Comparison of ENCODE assay signal across 8 cellular contexts in the genomic region with DNA sequence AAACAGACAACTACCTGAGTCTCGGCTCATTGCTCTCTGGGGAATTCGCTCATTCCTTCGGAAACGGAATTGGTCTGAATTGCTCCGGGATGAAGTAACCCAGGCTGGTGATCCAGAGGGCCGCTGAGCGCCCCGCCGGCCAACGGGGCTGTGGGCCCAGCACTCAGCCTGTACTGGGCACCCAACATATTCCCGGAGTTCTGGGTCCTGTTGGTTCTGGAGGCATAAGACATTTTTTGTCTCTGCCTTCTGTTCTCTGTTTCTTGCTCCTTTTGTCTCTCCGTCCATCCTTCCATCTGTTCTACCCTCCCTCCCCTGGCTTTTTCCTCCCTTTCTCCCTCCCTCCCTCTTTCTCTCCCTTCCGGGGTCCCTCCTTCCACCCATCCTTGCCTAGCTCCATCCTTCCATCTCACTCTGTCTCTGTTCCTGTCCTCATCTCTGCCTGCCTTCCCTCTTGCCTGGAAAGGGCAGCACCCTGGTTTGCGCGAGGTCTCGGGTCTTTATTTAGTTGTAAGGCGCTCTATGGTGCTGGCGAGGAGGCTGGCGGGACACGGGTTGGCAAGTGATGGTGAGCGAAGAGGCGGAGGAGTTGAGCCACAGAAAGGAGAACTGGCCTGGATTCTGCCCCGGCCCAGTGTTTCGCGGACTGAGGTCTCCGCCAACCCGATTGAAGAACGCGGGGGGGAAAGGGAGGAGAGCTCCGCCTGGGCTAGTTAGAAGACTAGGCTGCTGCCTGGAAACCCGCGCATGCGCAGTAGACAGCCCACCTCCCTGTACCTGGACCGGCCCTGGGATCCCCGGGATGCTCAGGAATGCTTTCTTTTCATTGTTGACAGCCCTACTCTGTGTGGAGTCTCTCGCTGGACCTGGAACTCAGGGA.
A peak's percentile ranks its signal among the peaks of the same experiment; 100 is the strongest.
DNase-seq lines count a peak whose midpoint lies in the region; ATAC-seq, FAIRE-seq and TF ChIP-seq lines count a peak whose summit lies in the region.

No MANE protein-coding gene starts in this region.

- H3K27me3 ChIP-seq in SK-N-SH (ENCODE audit: insufficient read depth): no peaks in the 10 kb centered on the region
- peaks cover 48% of the 10 kb centered on the region for H3K27me3 ChIP-seq in iPS-18a (ENCODE audit: control insufficient read depth, insufficient read depth, low read length)
- peaks cover 0 to 4% of the 10 kb centered on the region in 2 donors for H3K27me3 ChIP-seq in small intestine (ENCODE audit: control insufficient read depth in 2 of 2, insufficient read depth in 2 of 2, low read length in 2 of 2)

- H3K9me2 ChIP-seq in SK-N-SH: no peaks in the 10 kb centered on the region

- H3K4me2 ChIP-seq in SK-N-SH: peak overlapping the region; percentile 62

- H3K4me1 Mint-ChIP-seq in brain: peaks cover 6% of the 10 kb centered on the region

- TF ChIP-seq EP300 in SK-N-SH (IDR thresholded peaks at IDR 0.05; ENCODE audit: borderline replicate concordance in 1 of 2, low read depth in 1 of 2, low read length in 1 of 2): no peak

- TF ChIP-seq CTCF in SK-N-SH (IDR thresholded peaks at IDR 0.05) (no peak), brain (conservative IDR thresholded peaks at IDR 0.05) (no peak)

- peak; percentile 63 for ATAC-seq in HG02759 (IDR thresholded peaks at IDR 0.05; ENCODE audit: unreplicated experiment)

- H3K4me3 ChIP-seq in SK-N-SH (ENCODE audit: low read depth in 2 of 2, low read length in 1 of 2) (peak overlapping the region; percentile 27 to 62), iPS-18a (ENCODE audit: low read length) (peak overlapping the region; percentile 53), small intestine (ENCODE audit: low read depth in 1 of 2, low read length in 2 of 2) (no peak overlapping the region)

- 55% methylated on average over 36 of the region's 36 CpGs for WGBS in SK-N-SH (ENCODE audit: low lambda C conversion rate)
- WGBS in small intestine, 3 donors: 26 to 35% (median 33%) methylated on average over 36 of the region's 36 CpGs

- no peak for TF ChIP-seq RAD21 in SK-N-SH (IDR thresholded peaks at IDR 0.05; ENCODE audit: low read length)

- peaks cover 8% of the 10 kb centered on the region for H3K36me3 Mint-ChIP-seq in brain

- no peaks in the 10 kb centered on the region for H4K20me1 ChIP-seq in SK-N-SH (ENCODE audit: insufficient read depth)

- FAIRE-seq in GM12892 (lab: Jason Lieb, UNC) (no peak), small intestine (lab: Jason Lieb, UNC) (no peak)

- no peak overlapping the region for H3K27ac ChIP-seq in SK-N-SH (ENCODE audit: low read depth in 2 of 2, low read length in 1 of 2)
- H3K27ac ChIP-seq in iPS-18a (ENCODE audit: low read length): no peak overlapping the region
- no peak overlapping the region for H3K27ac ChIP-seq in small intestine (ENCODE audit: low read depth in 1 of 2, low read length in 1 of 2)

- H3K9ac ChIP-seq in SK-N-SH (no peak overlapping the region), iPS-18a (ENCODE audit: low read length) (no peak overlapping the region)

- peak overlapping the region; percentile 76 to 81 (median 79) for H3K4me3 Mint-ChIP-seq in brain

- POLR2A ChIA-PET in SK-N-SH (lab: Yijun Ruan, JAX): interaction anchor here (1.1 to 1.4 kb wide), 3 partner anchors 1015 to 1018 kb away, joined by 4 to 9 read pairs (median 4); no protein-coding TSS in a partner anchor

- H3K9me3 Mint-ChIP-seq in brain: peaks cover 30 to 66% (median 45%) of the 10 kb centered on the region in 5 experiments

- H3K36me3 ChIP-seq in SK-N-SH (replicated peaks in 1 of 2; ENCODE audit: control insufficient read depth in 1 of 2, insufficient read depth in 2 of 2, low read length in 1 of 2) (no peaks in the 10 kb centered on the region), iPS-18a (ENCODE audit: control insufficient read depth, low read depth, low read length) (no peaks in the 10 kb centered on the region), small intestine (ENCODE audit: control insufficient read depth in 2 of 2, insufficient read depth in 2 of 2, low read length in 2 of 2) (no peaks in the 10 kb centered on the region)

- H3K79me2 ChIP-seq in SK-N-SH (ENCODE audit: insufficient read depth): no peaks in the 10 kb centered on the region

- 0 out of 2 replicates have a peak, but pooled peaks have one; percentile 23 for TF ChIP-seq POLR2A in GM12892 (IDR thresholded peaks at IDR 0.05; ENCODE audit: low read depth, low read length)

- peak overlapping the region in 3 of 5 experiments; percentile 0 to 3 (median 2) for H3K27ac Mint-ChIP-seq in brain

- peaks cover 30% of the 10 kb centered on the region for H3K27me3 Mint-ChIP-seq in brain

- no peaks in the 10 kb centered on the region for H3K9me3 ChIP-seq in SK-N-SH
- peaks cover 17% of the 10 kb centered on the region for H3K9me3 ChIP-seq in iPS-18a (ENCODE audit: control insufficient read depth, low read depth, low read length)
- H3K9me3 ChIP-seq in small intestine (ENCODE audit: control insufficient read depth, low read depth): peaks cover 4% of the 10 kb centered on the region

- no peaks in the 10 kb centered on the region for H3F3A ChIP-seq in SK-N-SH (replicated peaks; ENCODE audit: insufficient read depth)

- peak overlapping the region; percentile 81 for H2AFZ ChIP-seq in SK-N-SH (ENCODE audit: low read depth)

- CTCF ChIA-PET in SK-N-SH (lab: Yijun Ruan, JAX): no interaction called here

- DNase-seq in GM12892 (ENCODE audit: insufficient read length) (peak; percentile 69), SK-N-SH (peak; percentile 90), small intestine (peak; percentile 45), DMS53 treated with DMSO at 0.1 percent for 48 hours (lab: John Stamatoyannopoulos, UW; ENCODE audit: unreplicated experiment) (no peak), NCI-H1417 (lab: John Stamatoyannopoulos, UW) (no peak)

- peaks cover 0 to 8% of the 10 kb centered on the region in 2 experiments; a peak in 1 of 4 replicates for H3K4me1 ChIP-seq in SK-N-SH (ENCODE audit: control insufficient read depth in 1 of 2, insufficient read depth in 2 of 2, low read depth in 1 of 2, low read length in 1 of 2)
- H3K4me1 ChIP-seq in iPS-18a (ENCODE audit: control insufficient read depth, low read depth, low read length): no peaks in the 10 kb centered on the region
- no peaks in the 10 kb centered on the region for H3K4me1 ChIP-seq in small intestine (ENCODE audit: control insufficient read depth in 2 of 2, insufficient read depth in 1 of 2, low read depth in 1 of 2, low read length in 1 of 2)

TF ChIP-seq in SK-N-SH, 30 proteins besides CTCF, POLR2A, EP300 and RAD21:
- TF ChIP-seq SIN3A (IDR thresholded peaks at IDR 0.05; ENCODE audit: borderline replicate concordance, low read depth, low read length) (no peak), NRF1 (IDR thresholded peaks at IDR 0.05; ENCODE audit: low read depth, low read length) (peak; percentile 73)

Comparison
In these comparisons a context has a peak if more than half of its experiments do, and no peak if none do; other contexts are left out.
1. DNase-seq: peak in GM12892 (single experiment), SK-N-SH (single experiment) and small intestine (single experiment); none in DMS53 treated with DMSO at 0.1 percent for 48 hours (single experiment) and NCI-H1417 (0 of 3).
2. H3K4me3 ChIP-seq: peak in SK-N-SH (2 of 2) and iPS-18a (single experiment); none in small intestine (0 of 2).